Comparison of ENCODE assay signal across 35 cellular contexts in the genomic region with DNA sequence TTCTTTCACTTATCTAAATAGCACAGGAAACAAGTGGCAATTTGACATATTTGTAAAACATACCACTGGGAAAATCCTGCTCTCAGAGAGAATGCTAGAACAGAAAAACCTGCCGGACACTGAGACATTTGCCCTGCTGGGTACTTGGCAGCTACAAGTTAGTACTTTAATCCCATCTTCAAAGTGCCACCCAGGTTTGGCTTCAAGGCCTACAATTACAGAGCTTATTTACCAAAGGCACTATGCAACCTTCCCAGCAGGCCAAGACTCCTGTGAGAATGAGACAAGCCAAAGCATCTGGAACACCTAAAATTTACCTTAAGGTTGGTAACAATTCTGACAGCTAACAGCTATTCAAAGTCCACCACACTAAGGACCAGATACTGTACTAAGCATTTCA.
"Had no signal": no experiment of that assay in that cellular context is flagged by ENCODE, and none has a peak within 500 bp of the region (broad histone marks: within the 10 kb centered on the region; RNA-seq: fewer than 3 reads in every experiment).

No MANE protein-coding gene starts in this region.

- H3K9me3 ChIP-seq: ascending aorta, breast epithelium had no signal

- ATAC-seq: activated CD8-positive, alpha-beta T cell treated with anti-CD3 and anti-CD28 coated beads for 36 hours; activated naive CD4-positive, alpha-beta T cell treated with anti-CD3 and anti-CD28 coated beads, Interleukin-2, amount 50 U/mL, for 72 hours; activated naive CD8-positive, alpha-beta T cell treated with anti-CD3 and anti-CD28 coated beads, Interleukin-2, amount 50 U/mL, for 24 hours; activated T-cell treated with anti-CD3 and anti-CD28 coated beads, Interleukin-2, amount 50 U/mL, for 4 hours; activated T-cell treated with anti-CD3 and anti-CD28 coated beads, Interleukin-2, amount 50 U/mL, for 72 hours; activated T-helper 17 cell treated with anti-CD3 and anti-CD28 coated beads, Interleukin-2, amount 50 U/mL, for 72 hours had no signal

- H3K4me3 Mint-ChIP-seq: activated B cell treated with CpG ODN at 0.5 μM for 24 hours; activated CD4-positive, alpha-beta memory T cell treated with anti-CD3 and anti-CD28 coated beads for 36 hours; activated CD4-positive, alpha-beta T cell treated with anti-CD3 and anti-CD28 coated beads, Interleukin-2, amount 10 ng/mL, durations not matched to agents 24 days and 14 days; activated CD8-positive, alpha-beta T cell treated with anti-CD3 and anti-CD28 coated beads for 36 hours; activated naive CD4-positive, alpha-beta T cell treated with anti-CD3 and anti-CD28 coated beads for 36 hours; activated naive CD8-positive, alpha-beta T cell treated with anti-CD3 and anti-CD28 coated beads, Interleukin-2, amount 10 ng/mL, durations not matched to agents 7 days and 5 days; activated naive CD8-positive, alpha-beta T cell treated with anti-CD3 and anti-CD28 coated beads, Interleukin-2, amount 50 U/mL, for 24 hours; activated T-cell treated with anti-CD3 and anti-CD28 coated beads, Interleukin-2, amount 50 U/mL, for 4 hours; activated T-cell treated with anti-CD3 and anti-CD28 coated beads, Interleukin-2, amount 50 U/mL, for 72 hours; activated T-helper 1 cell treated with anti-CD3 and anti-CD28 coated beads, Interleukin-12 subunit alpha, Interleukin-12 subunit beta, Interleukin-2, Interleukin-4 antibody, amounts not matched to agents 30 ng/mL and 10 ng/mL and 1 ng/mL, durations not matched to agents 14 hours and 24 hours and 36 hours; activated T-helper 17 cell treated with anti-CD3 and anti-CD28 coated beads, Interleukin-2, amount 50 U/mL, for 72 hours; T-helper 1 cell treated with Interleukin-12 subunit alpha and Interleukin-12 subunit beta and Interleukin-4 antibody, amounts not matched to agents 30 μg/mL and 1 μg/mL, for 36 hours; T-helper 2 cell treated with Interferon-gamma antibody and Interleukin-4, amounts not matched to agents 5 μg/mL and 100 μg/mL, for 36 hours had no signal

- DNase-seq: activated B cell treated with CpG ODN at 0.5 μM for 24 hours; activated CD4-positive, alpha-beta memory T cell treated with anti-CD3 and anti-CD28 coated beads for 36 hours; activated CD4-positive, alpha-beta T cell treated with anti-CD3 and anti-CD28 coated beads for 4 hours; activated CD4-positive, alpha-beta T cell treated with anti-CD3 and anti-CD28 coated beads, Interleukin-2, amount 10 ng/mL, durations not matched to agents 24 days and 14 days; activated CD4-positive, alpha-beta T cell treated with anti-CD3 and anti-CD28 coated beads, Interleukin-2, amount 50 U/mL, for 1 hour; activated CD4-positive, alpha-beta T cell treated with anti-CD3 and anti-CD28 coated beads, Interleukin-2, amount 50 U/mL, for 4 hours; activated CD4-positive, CD25-positive, alpha-beta regulatory T cell treated with anti-CD3 and anti-CD28 coated beads, Interleukin-2, amount 50 U/mL, for 72 hours; activated CD8-positive, alpha-beta memory T cell treated with anti-CD3 and anti-CD28 coated beads, Interleukin-2, amount 50 U/mL, for 4 hours; activated CD8-positive, alpha-beta T cell treated with anti-CD3 and anti-CD28 coated beads for 36 hours; activated effector memory CD4-positive, alpha-beta T cell treated with anti-CD3 and anti-CD28 coated beads, Interleukin-2, amount 50 U/mL, for 16 hours; activated gamma-delta T cell treated with Interleukin-2 at 50 U/mL for 16 hours; activated naive CD4-positive, alpha-beta T cell; activated naive CD4-positive, alpha-beta T cell treated with anti-CD3 and anti-CD28 coated beads for 36 hours; activated naive CD4-positive, alpha-beta T cell treated with anti-CD3 and anti-CD28 coated beads, Interleukin-2, amount 50 U/mL, for 16 hours; activated naive CD8-positive, alpha-beta T cell treated with anti-CD3 and anti-CD28 coated beads, Interleukin-2, amount 10 ng/mL, durations not matched to agents 7 days and 5 days; activated naive CD8-positive, alpha-beta T cell treated with anti-CD3 and anti-CD28 coated beads, Interleukin-2, amount 50 U/mL, for 24 hours; activated T-cell treated with anti-CD3 and anti-CD28 coated beads for 4 hours; activated T-cell treated with anti-CD3 and anti-CD28 coated beads, Interleukin-2, amount 50 U/mL, for 1 hour; activated T-cell treated with anti-CD3 and anti-CD28 coated beads, Interleukin-2, amount 50 U/mL, for 4 hours; activated T-cell treated with anti-CD3 and anti-CD28 coated beads, Interleukin-2, amount 50 U/mL, for 72 hours; amygdala; anterior cingulate cortex; brain microvascular endothelial cell; central memory CD4-positive, alpha-beta T cell; T-helper 1 cell; T-helper 2 cell; T-helper 9 cell had no signal

- H3K4me1 Mint-ChIP-seq: activated B cell treated with CpG ODN at 0.5 μM for 24 hours; activated CD4-positive, alpha-beta T cell treated with anti-CD3 and anti-CD28 coated beads, Interleukin-2, amount 10 ng/mL, durations not matched to agents 24 days and 14 days; activated naive CD8-positive, alpha-beta T cell treated with anti-CD3 and anti-CD28 coated beads, Interleukin-2, amount 50 U/mL, for 24 hours; activated T-helper 17 cell treated with anti-CD3 and anti-CD28 coated beads, Interleukin-2, amount 50 U/mL, for 72 hours had no signal

- H3K4me1 ChIP-seq: ascending aorta, breast epithelium had no signal

- H3K9me3 Mint-ChIP-seq: activated B cell treated with CpG ODN at 0.5 μM for 24 hours; activated CD4-positive, alpha-beta memory T cell treated with anti-CD3 and anti-CD28 coated beads for 36 hours; activated CD4-positive, alpha-beta T cell treated with anti-CD3 and anti-CD28 coated beads, Interleukin-2, amount 10 ng/mL, durations not matched to agents 24 days and 14 days; activated CD8-positive, alpha-beta T cell treated with anti-CD3 and anti-CD28 coated beads for 36 hours; activated naive CD4-positive, alpha-beta T cell treated with anti-CD3 and anti-CD28 coated beads for 36 hours; activated naive CD4-positive, alpha-beta T cell treated with anti-CD3 and anti-CD28 coated beads, Interleukin-2, amount 50 U/mL, for 72 hours; activated naive CD8-positive, alpha-beta T cell treated with anti-CD3 and anti-CD28 coated beads, Interleukin-2, amount 10 ng/mL, durations not matched to agents 7 days and 5 days; activated naive CD8-positive, alpha-beta T cell treated with anti-CD3 and anti-CD28 coated beads, Interleukin-2, amount 50 U/mL, for 24 hours; activated T-cell treated with anti-CD3 and anti-CD28 coated beads, Interleukin-2, amount 50 U/mL, for 4 hours; activated T-cell treated with anti-CD3 and anti-CD28 coated beads, Interleukin-2, amount 50 U/mL, for 72 hours; activated T-helper 1 cell treated with anti-CD3 and anti-CD28 coated beads, Interleukin-12 subunit alpha, Interleukin-12 subunit beta, Interleukin-2, Interleukin-4 antibody, amounts not matched to agents 30 ng/mL and 10 ng/mL and 1 ng/mL, durations not matched to agents 14 hours and 24 hours and 36 hours; activated T-helper 17 cell treated with anti-CD3 and anti-CD28 coated beads, Interleukin-2, amount 50 U/mL, for 72 hours; T-helper 1 cell treated with Interleukin-12 subunit alpha and Interleukin-12 subunit beta and Interleukin-4 antibody, amounts not matched to agents 30 μg/mL and 1 μg/mL, for 36 hours; T-helper 2 cell treated with Interferon-gamma antibody and Interleukin-4, amounts not matched to agents 5 μg/mL and 100 μg/mL, for 36 hours had no signal

- H3K27me3 ChIP-seq: ascending aorta, brain microvascular endothelial cell, breast epithelium had no signal

- H3K27ac ChIP-seq: ascending aorta, brain microvascular endothelial cell, breast epithelium, VCaP had no signal

- H3K27me3 Mint-ChIP-seq: activated CD4-positive, alpha-beta memory T cell treated with anti-CD3 and anti-CD28 coated beads for 36 hours; activated naive CD8-positive, alpha-beta T cell treated with anti-CD3 and anti-CD28 coated beads, Interleukin-2, amount 50 U/mL, for 24 hours; activated T-helper 17 cell treated with anti-CD3 and anti-CD28 coated beads, Interleukin-2, amount 50 U/mL, for 72 hours had no signal

- H3K36me3 Mint-ChIP-seq: activated CD4-positive, alpha-beta memory T cell treated with anti-CD3 and anti-CD28 coated beads for 36 hours; activated naive CD4-positive, alpha-beta T cell treated with anti-CD3 and anti-CD28 coated beads, Interleukin-2, amount 50 U/mL, for 72 hours; activated naive CD8-positive, alpha-beta T cell treated with anti-CD3 and anti-CD28 coated beads, Interleukin-2, amount 10 ng/mL, durations not matched to agents 7 days and 5 days had no signal

- H3K4me3 ChIP-seq: ascending aorta, breast epithelium had no signal

- H3K36me3 ChIP-seq: ascending aorta, brain microvascular endothelial cell, breast epithelium had no signal

- H3K27ac Mint-ChIP-seq: activated B cell treated with CpG ODN at 0.5 μM for 24 hours; activated CD4-positive, alpha-beta memory T cell treated with anti-CD3 and anti-CD28 coated beads for 36 hours; activated CD4-positive, alpha-beta T cell treated with anti-CD3 and anti-CD28 coated beads, Interleukin-2, amount 10 ng/mL, durations not matched to agents 24 days and 14 days; activated CD8-positive, alpha-beta T cell treated with anti-CD3 and anti-CD28 coated beads for 36 hours; activated naive CD4-positive, alpha-beta T cell treated with anti-CD3 and anti-CD28 coated beads for 36 hours; activated naive CD4-positive, alpha-beta T cell treated with anti-CD3 and anti-CD28 coated beads, Interleukin-2, amount 50 U/mL, for 72 hours; activated naive CD8-positive, alpha-beta T cell treated with anti-CD3 and anti-CD28 coated beads, Interleukin-2, amount 10 ng/mL, durations not matched to agents 7 days and 5 days; activated naive CD8-positive, alpha-beta T cell treated with anti-CD3 and anti-CD28 coated beads, Interleukin-2, amount 50 U/mL, for 24 hours; activated T-cell treated with anti-CD3 and anti-CD28 coated beads, Interleukin-2, amount 50 U/mL, for 72 hours; activated T-helper 1 cell treated with anti-CD3 and anti-CD28 coated beads, Interleukin-12 subunit alpha, Interleukin-12 subunit beta, Interleukin-2, Interleukin-4 antibody, amounts not matched to agents 30 ng/mL and 10 ng/mL and 1 ng/mL, durations not matched to agents 14 hours and 24 hours and 36 hours; activated T-helper 17 cell treated with anti-CD3 and anti-CD28 coated beads, Interleukin-2, amount 50 U/mL, for 72 hours; T-helper 1 cell treated with Interleukin-12 subunit alpha and Interleukin-12 subunit beta and Interleukin-4 antibody, amounts not matched to agents 30 μg/mL and 1 μg/mL, for 36 hours; T-helper 2 cell treated with Interferon-gamma antibody and Interleukin-4, amounts not matched to agents 5 μg/mL and 100 μg/mL, for 36 hours had no signal
